37 cellular contexts compared by ENCODE assay signal in the genomic region with DNA sequence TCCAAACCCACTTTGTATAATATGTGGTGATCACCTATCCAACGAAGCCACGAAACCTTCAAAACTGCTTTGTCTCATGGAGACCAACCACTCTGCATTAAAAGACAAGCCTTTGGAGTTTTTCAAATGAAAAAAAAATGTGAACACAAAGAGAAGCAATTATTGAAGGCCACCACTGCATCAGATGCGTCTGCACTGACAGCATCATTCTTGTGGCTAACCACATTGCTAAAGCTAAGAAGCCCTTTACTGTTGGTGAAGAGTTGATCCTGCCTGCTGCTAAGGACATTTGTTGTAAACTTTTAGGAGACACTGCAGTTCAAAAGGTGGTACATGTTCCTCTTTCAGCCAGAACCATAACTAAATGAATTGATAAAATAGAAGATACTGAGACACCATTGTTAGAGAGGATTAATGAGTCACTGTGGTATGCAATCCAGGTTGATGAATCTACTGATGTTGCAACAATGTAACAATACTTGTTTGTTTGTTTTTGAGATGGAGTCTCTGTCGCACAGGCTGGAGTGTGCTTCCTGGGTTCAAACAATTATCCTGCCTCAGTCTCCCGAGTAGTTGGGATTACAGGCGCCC. TPM values are rescaled to one million over a fixed set of nuclear protein-coding genes. Genes with fewer than 3 reads are reported as not detected.
DNase-seq lines count a peak whose midpoint lies in the region; ATAC-seq and TF ChIP-seq lines count a peak whose summit lies in the region.
"Had no signal": no experiment of that assay in that cellular context is flagged by ENCODE, and none has a peak within 500 bp of the region (broad histone marks: within the 10 kb centered on the region; RNA-seq: fewer than 3 reads in every experiment).

No MANE protein-coding gene starts in this region.

- H3K36me3 ChIP-seq in adipocyte (ENCODE audit: control insufficient read depth, insufficient read depth, low read length, severe bottlenecking) (no peaks in the 10 kb centered on the region), left lung (no peaks in the 10 kb centered on the region)
- H3K36me3 ChIP-seq: BLaER1 treated with 17β-estradiol and CSF1 and Interleukin-3, amounts not matched to agents 10 nM and 100 nM; Peyer's patch; SJCRH30; upper lobe of right lung had no signal

- H3K4me3 ChIP-seq in adipocyte (ENCODE audit: low read length), result no peak overlapping the region
- H3K4me3 ChIP-seq in left lung, result no peak overlapping the region
- H3K4me3 ChIP-seq: BLaER1 treated with 17β-estradiol and CSF1 and Interleukin-3, amounts not matched to agents 10 nM and 100 nM; K562; Peyer's patch; SJCRH30; upper lobe of right lung had no signal

- H3K27me3 ChIP-seq in adipocyte (replicated peaks; ENCODE audit: control insufficient read depth, insufficient read depth, low read length), result no peaks in the 10 kb centered on the region
- H3K27me3 ChIP-seq in left lung, result no peaks in the 10 kb centered on the region
- H3K27me3 ChIP-seq: BLaER1 treated with 17β-estradiol and CSF1 and Interleukin-3, amounts not matched to agents 10 nM and 100 nM; Peyer's patch; SJCRH30; upper lobe of right lung had no signal

- H3K4me1 ChIP-seq in adipocyte (ENCODE audit: control insufficient read depth, insufficient read depth, low read length), result no peaks in the 10 kb centered on the region
- H3K4me1 ChIP-seq in left lung, result no peaks in the 10 kb centered on the region
- H3K4me1 ChIP-seq: BLaER1 treated with 17β-estradiol and CSF1 and Interleukin-3, amounts not matched to agents 10 nM and 100 nM; Peyer's patch; SJCRH30; upper lobe of right lung had no signal

- no peak for TF ChIP-seq CTCF in left lung (IDR thresholded peaks at IDR 0.05)

- H3K9me3 ChIP-seq in adipocyte (ENCODE audit: control insufficient read depth, low read length) (no peaks in the 10 kb centered on the region), left lung (no peaks in the 10 kb centered on the region)
- H3K9me3 ChIP-seq: BLaER1 treated with 17β-estradiol and CSF1 and Interleukin-3, amounts not matched to agents 10 nM and 100 nM; Peyer's patch; SJCRH30; upper lobe of right lung had no signal

- intact Hi-C loops in left lung (cut with DNase I), result no loop called here

- H3K9ac ChIP-seq in adipocyte (ENCODE audit: low read length), result no peak overlapping the region
- H3K9ac ChIP-seq: BLaER1 treated with 17β-estradiol and CSF1 and Interleukin-3, amounts not matched to agents 10 nM and 100 nM had no signal

- DNase-seq in HPDE6-E6E7 (ENCODE audit: extremely low spot score) (peak; percentile 35), NCI-H460 (ENCODE audit: extremely low read depth, low read depth) (peak; percentile 9), adipocyte (ENCODE audit: low read depth) (peak; percentile 12), foreskin melanocyte (peak; percentile 73), left lung (no peak), globus pallidus (ENCODE audit: low spot score) (no peak)
- DNase-seq: activated CD4-positive, alpha-beta T cell treated with anti-CD3 and anti-CD28 coated beads, Interleukin-2, amount 50 U/mL, for 4 hours; activated CD4-positive, CD25-positive, alpha-beta regulatory T cell; activated CD8-positive, alpha-beta memory T cell treated with anti-CD3 and anti-CD28 coated beads, Interleukin-2, amount 10 ng/mL, durations not matched to agents 7 days and 5 days; activated gamma-delta T cell treated with Interleukin-2 at 50 U/mL for 16 hours; activated naive CD8-positive, alpha-beta T cell treated with anti-CD3 and anti-CD28 coated beads, Interleukin-2, amount 10 ng/mL, durations not matched to agents 7 days and 5 days; activated T-cell treated with anti-CD3 and anti-CD28 coated beads, Interleukin-2, amount 50 U/mL, for 4 hours; cerebellar nuclear complex; DMS153; immature natural killer cell; MM.1S; NCI-H2029; NCI-H524 treated with DMSO at 0.1 percent for 48 hours; Peyer's patch; right cardiac atrium; SJCRH30; stimulated activated CD4-positive, alpha-beta T cell treated with anti-CD3 and anti-CD28 coated beads, Interleukin-1b, Interleukin-23, amount 100 ng/mL, for 48 hours; stimulated activated naive CD4-positive, alpha-beta T cell treated with Interleukin-2 at 50 U/mL for 16 hours; T-helper 1 cell; upper lobe of right lung had no signal

- H3K27ac ChIP-seq in left lung, result no peak overlapping the region
- H3K27ac ChIP-seq: BLaER1 treated with 17β-estradiol and CSF1 and Interleukin-3, amounts not matched to agents 10 nM and 100 nM; Peyer's patch; SJCRH30; upper lobe of right lung had no signal

- ATAC-seq in left lung (no peak), HG02798 (IDR thresholded peaks at IDR 0.05; ENCODE audit: poor library complexity, unreplicated experiment) (no peak), GM19463 (IDR thresholded peaks at IDR 0.05; ENCODE audit: unreplicated experiment) (no peak)
- ATAC-seq: activated CD8-positive, alpha-beta memory T cell treated with anti-CD3 and anti-CD28 coated beads, Interleukin-2, amount 10 ng/mL, durations not matched to agents 7 days and 5 days; activated T-cell treated with anti-CD3 and anti-CD28 coated beads, Interleukin-2, amount 50 U/mL, for 4 hours; HCT116; K562; right cardiac atrium; upper lobe of right lung had no signal

RNA-seq across cellular contexts. Expression of a gene that starts 45.4 kb away (rescaled TPM):
- not detected in 2 replicates for total RNA-seq in NCI-H460 (2014; rRNA removed; shearing (Covaris generic))
- not detected in 2 replicates for polyA plus RNA-seq in NCI-H460 (2014; cell fraction: nucleus; rRNA removed)
- total RNA-seq in left lung, result not detected
- total RNA-seq: activated CD8-positive, alpha-beta memory T cell treated with anti-CD3 and anti-CD28 coated beads, Interleukin-2, amount 10 ng/mL, durations not matched to agents 7 days and 5 days; activated naive CD8-positive, alpha-beta T cell treated with anti-CD3 and anti-CD28 coated beads, Interleukin-2, amount 10 ng/mL, durations not matched to agents 7 days and 5 days; activated T-cell treated with anti-CD3 and anti-CD28 coated beads, Interleukin-2, amount 50 U/mL, for 4 hours; dermis microvascular lymphatic vessel endothelial cell; fibroblast of lung; glomerular endothelial cell; K562; liver; myocyte; Peyer's patch; posterior vena cava; right cardiac atrium; SJCRH30; temporal lobe; upper lobe of right lung had no signal
- polyA plus RNA-seq: fibroblast of lung, immature natural killer cell, K562, liver, right cardiac atrium had no signal

RNA-seq across cellular contexts. Expression of a gene that starts 47.8 kb away (rescaled TPM):
- not detected in 2 replicates for total RNA-seq in NCI-H460 (2014; rRNA removed; shearing (Covaris generic))
- not detected in 2 replicates for polyA plus RNA-seq in NCI-H460 (2014; cell fraction: nucleus; rRNA removed)
- not detected for total RNA-seq in left lung
- total RNA-seq: activated CD8-positive, alpha-beta memory T cell treated with anti-CD3 and anti-CD28 coated beads, Interleukin-2, amount 10 ng/mL, durations not matched to agents 7 days and 5 days; activated naive CD8-positive, alpha-beta T cell treated with anti-CD3 and anti-CD28 coated beads, Interleukin-2, amount 10 ng/mL, durations not matched to agents 7 days and 5 days; activated T-cell treated with anti-CD3 and anti-CD28 coated beads, Interleukin-2, amount 50 U/mL, for 4 hours; dermis microvascular lymphatic vessel endothelial cell; fibroblast of lung; glomerular endothelial cell; K562; liver; myocyte; Peyer's patch; posterior vena cava; right cardiac atrium; SJCRH30; temporal lobe; upper lobe of right lung had no signal
- polyA plus RNA-seq: fibroblast of lung, immature natural killer cell, K562, liver, right cardiac atrium had no signal

Comparison
In these comparisons a context has a peak if more than half of its experiments do, and no peak if none do; other contexts are left out.
1. DNase-seq: peak in HPDE6-E6E7 (single experiment), NCI-H460 (single experiment), adipocyte (single experiment) and foreskin melanocyte (single experiment); none in left lung (0 of 2) and globus pallidus (single experiment).